Comparison of ENCODE assay signal across 10 cellular contexts in the genomic region with DNA sequence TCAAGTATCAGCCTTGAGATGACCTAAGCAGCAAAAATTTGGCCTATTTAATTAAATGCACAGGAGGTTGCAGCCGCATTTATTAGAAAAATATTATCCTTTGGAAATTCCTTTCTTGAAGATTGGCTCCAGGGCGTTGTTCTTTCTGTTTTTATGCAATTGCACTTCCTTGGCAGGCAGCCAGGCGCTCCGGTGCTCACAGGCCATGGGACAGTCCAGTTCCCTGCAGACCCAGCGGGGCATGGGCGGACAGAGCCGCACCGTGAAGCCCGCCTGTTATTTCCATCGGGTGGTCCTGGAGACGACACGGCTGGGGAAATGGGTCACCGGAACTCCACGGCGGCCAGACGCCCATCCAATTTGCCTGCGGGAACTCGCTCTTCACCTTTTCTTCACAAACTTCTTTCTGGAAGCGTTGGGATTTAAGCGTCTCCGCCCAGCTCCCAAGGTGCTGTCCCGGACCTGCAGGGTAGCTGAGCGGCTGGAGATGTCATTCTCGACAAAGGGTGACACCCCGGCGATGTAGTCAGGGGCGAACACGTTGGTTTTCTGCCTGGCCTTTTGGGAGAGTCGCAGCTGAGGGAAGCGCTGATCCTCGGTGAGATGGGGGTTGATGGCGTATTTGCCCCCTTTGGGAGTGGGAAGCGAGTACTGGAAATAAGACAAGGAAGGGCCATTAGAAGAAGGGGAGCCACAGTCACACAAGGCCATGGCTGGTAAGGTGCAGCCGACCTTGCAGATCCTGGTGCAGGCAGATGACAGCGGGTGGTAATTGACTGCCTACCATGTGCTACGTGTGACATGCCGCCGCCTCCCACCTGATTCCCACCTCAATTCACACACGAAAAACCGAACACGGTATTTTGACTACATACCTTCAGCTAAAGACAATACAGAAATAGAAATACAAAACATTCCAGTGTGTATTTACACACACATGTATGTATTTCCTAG. TPM values are rescaled to one million over a fixed set of nuclear protein-coding genes. Genes with fewer than 3 reads are reported as not detected.
DNase-seq lines count a peak whose midpoint lies in the region; ATAC-seq, FAIRE-seq and TF ChIP-seq lines count a peak whose summit lies in the region.
"Had no signal": no experiment of that assay in that cellular context is flagged by ENCODE, and none has a peak within 500 bp of the region (broad histone marks: within the 10 kb centered on the region; RNA-seq: fewer than 3 reads in every experiment).

No MANE protein-coding gene starts in this region.

- H3K36me3 ChIP-seq in cardiac muscle cell (peaks cover 44% of the 10 kb centered on the region), trophoblast cell (ENCODE audit: control insufficient read depth in 1 of 2, insufficient read depth in 2 of 2, low read length in 2 of 2) (peaks cover 50 to 59% of the 10 kb centered on the region in 2 experiments)

- no peak overlapping the region for H2BK5ac ChIP-seq in trophoblast cell (ENCODE audit: low read depth, low read length, poor library complexity)

- H3K9ac ChIP-seq in trophoblast cell (ENCODE audit: low read length), result no peak overlapping the region

- no peak overlapping the region for H4K91ac ChIP-seq in trophoblast cell (ENCODE audit: low read depth, low read length)

- ATAC-seq in GM19023 (IDR thresholded peaks at IDR 0.05; ENCODE audit: unreplicated experiment), result no peak

- H3K27ac ChIP-seq in cardiac muscle cell (no peak overlapping the region), trophoblast cell (ENCODE audit: low read depth, low read length) (no peak overlapping the region)

- H3K14ac ChIP-seq in trophoblast cell (ENCODE audit: low read length), result no peak overlapping the region

- H3K18ac ChIP-seq in trophoblast cell (ENCODE audit: low read length), result no peak overlapping the region

- no peak overlapping the region for H3K4ac ChIP-seq in trophoblast cell (ENCODE audit: low read depth, low read length)

- H3K79me1 ChIP-seq in trophoblast cell (ENCODE audit: low read length), result no peaks in the 10 kb centered on the region

- no peak overlapping the region for H4K12ac ChIP-seq in trophoblast cell (ENCODE audit: low read depth, low read length)

- no peak for TF ChIP-seq CTCF in cardiac muscle cell (IDR thresholded peaks at IDR 0.05; ENCODE audit: low read depth, low read length)

- WGBS in trophoblast cell (ENCODE audit: extremely low coverage, insufficient coverage, insufficient read length), result 100% methylated on average over 3 of the region's 41 CpGs

- no peak overlapping the region for H2AFZ ChIP-seq in trophoblast cell (ENCODE audit: insufficient read depth, low read length, poor library complexity)

- no peaks in the 10 kb centered on the region for H3K27me3 ChIP-seq in cardiac muscle cell
- H3K27me3 ChIP-seq in trophoblast cell (ENCODE audit: insufficient read depth, low read length), result no peaks in the 10 kb centered on the region

- H2BK120ac ChIP-seq in trophoblast cell (ENCODE audit: insufficient read depth, low read length, poor library complexity), result no peak overlapping the region

- DNase-seq in EL, result peak; percentile 61
- DNase-seq in anterior cingulate cortex (lab: John Stamatoyannopoulos, UW), result peak in 30 of 58 donors; percentile 1 to 44 (median 10)
- peak; percentile 5 to 63 for DNase-seq in cardiac muscle cell (ENCODE audit: low read depth in 1 of 2, low spot score in 1 of 2)
- peak; percentile 61 to 72 for DNase-seq in trophoblast cell
- no peak for DNase-seq in stimulated activated CD4-positive, alpha-beta T cell treated with anti-CD3 and anti-CD28 coated beads, Interleukin-15, amount 100 ng/mL, for 24 hours
- no peak for DNase-seq in dedifferentiated amniotic fluid mesenchymal stem cell (ENCODE audit: extremely low spot score)
- DNase-seq in H54 (ENCODE audit: insufficient read length, low spot score), result no peak
- DNase-seq: glutamatergic neuron, NCI-H1417 had no signal

- no peak overlapping the region for H3K4me2 ChIP-seq in trophoblast cell (ENCODE audit: low read length)

- H2BK12ac ChIP-seq in trophoblast cell (ENCODE audit: low read length), result no peak overlapping the region

- no peak overlapping the region for H3K4me3 ChIP-seq in cardiac muscle cell
- H3K4me3 ChIP-seq in trophoblast cell (ENCODE audit: low read depth, low read length), result peak overlapping the region; percentile 50

- H3K4me1 ChIP-seq in cardiac muscle cell (ENCODE audit: low read depth), result no peaks in the 10 kb centered on the region
- no peaks in the 10 kb centered on the region for H3K4me1 ChIP-seq in trophoblast cell (ENCODE audit: control insufficient read depth in 1 of 2, insufficient read depth in 2 of 2, low read length in 2 of 2)

- H2AK5ac ChIP-seq in trophoblast cell (ENCODE audit: low read length), result no peak overlapping the region

- no peak overlapping the region for H4K8ac ChIP-seq in trophoblast cell (ENCODE audit: low read depth, low read length)

- FAIRE-seq in H54 (lab: Jason Lieb, UNC), result no peak

- no peaks in the 10 kb centered on the region for H3K79me2 ChIP-seq in trophoblast cell (ENCODE audit: control insufficient read depth, insufficient read depth, low read length, poor library complexity)

- H3K9me3 ChIP-seq in cardiac muscle cell (ENCODE audit: low read depth) (no peaks in the 10 kb centered on the region), trophoblast cell (ENCODE audit: insufficient read depth, low read depth, low read length) (no peaks in the 10 kb centered on the region)

- no peak for TF ChIP-seq POLR2A in H54 (IDR thresholded peaks at IDR 0.05; ENCODE audit: low read depth, low read length)

- H3K23ac ChIP-seq in trophoblast cell (ENCODE audit: low read length), result no peak overlapping the region

RNA-seq across cellular contexts. Expression of a gene that starts 12.5 kb away (rescaled TPM):
- 19.9 and 34.0 TPM in 2 replicates for total RNA-seq in cardiac muscle cell
- 26.8 and 35.3 TPM in 2 replicates for polyA plus RNA-seq in cardiac muscle cell
- polyA plus RNA-seq in trophoblast cell (2013), result 34.5 and 35.3 TPM in 2 replicates

RNA-seq across cellular contexts. Expression of a gene that starts 15.9 kb away (rescaled TPM):
- 2.1 and 6.2 TPM in 2 replicates for total RNA-seq in cardiac muscle cell
- 7.1 and 10.8 TPM in 2 replicates for polyA plus RNA-seq in cardiac muscle cell
- 76.9 and 86.1 TPM in 2 replicates for polyA plus RNA-seq in trophoblast cell (2013)

RNA-seq across cellular contexts. Expression of a gene that starts 19.9 kb away (rescaled TPM):
- total RNA-seq in cardiac muscle cell, result 24.8 and 27.8 TPM in 2 replicates
- polyA plus RNA-seq in cardiac muscle cell, result 21.3 and 34.9 TPM in 2 replicates
- 16.9 and 17.2 TPM in 2 replicates for polyA plus RNA-seq in trophoblast cell (2013)

Comparison
In these comparisons a context has a peak if more than half of its experiments do, and no peak if none do; other contexts are left out.
1. DNase-seq: peak in EL (single experiment), anterior cingulate cortex (30 of 58), cardiac muscle cell (2 of 2) and trophoblast cell (2 of 2); none in stimulated activated CD4-positive, alpha-beta T cell treated with anti-CD3 and anti-CD28 coated beads, Interleukin-15, amount 100 ng/mL, for 24 hours (single experiment), dedifferentiated amniotic fluid mesenchymal stem cell (single experiment) and H54 (single experiment).